17 cellular contexts compared by ENCODE assay signal in genomic region chr9:127634021-127634420, GRCh38. TPM values are rescaled to one million over a fixed set of nuclear protein-coding genes. Genes with fewer than 3 reads are reported as not detected.
A peak's percentile ranks its signal among the peaks of the same experiment; 100 is the strongest.
DNase-seq lines count a peak whose midpoint lies in the region; ATAC-seq and TF ChIP-seq lines count a peak whose summit lies in the region.
"Had no signal": no experiment of that assay in that cellular context is flagged by ENCODE, and none has a peak within 500 bp of the region (broad histone marks: within the 10 kb centered on the region; RNA-seq: fewer than 3 reads in every experiment).

No MANE protein-coding gene starts in this region.

- peak overlapping the region; percentile 41 for H3K27ac Mint-ChIP-seq in mesothelial cell of epicardium
- H3K27ac Mint-ChIP-seq: activated CD4-positive, alpha-beta memory T cell treated with anti-CD3 and anti-CD28 coated beads for 36 hours; activated T-helper 1 cell treated with anti-CD3 and anti-CD28 coated beads, Interleukin-12 subunit alpha, Interleukin-12 subunit beta, Interleukin-2, Interleukin-4 antibody, amounts not matched to agents 30 ng/mL and 10 ng/mL and 1 ng/mL, durations not matched to agents 14 hours and 24 hours and 36 hours had no signal

- DNase-seq in heart left ventricle (peak in 4 of 5 donors; percentile 48 to 73 (median 67)), cardiac septum (ENCODE audit: low spot score) (no peak), foreskin melanocyte (peak; percentile 80), mesothelial cell of epicardium (ENCODE audit: low spot score in 2 of 2, unreplicated experiment in 2 of 2) (no peak), AG08396 (ENCODE audit: low spot score) (no peak)
- DNase-seq in activated T-cell treated with anti-CD3 and anti-CD28 coated beads, Interleukin-2, amount 50 U/mL, for 1 hour, result no peak
- DNase-seq: activated CD4-positive, alpha-beta memory T cell treated with anti-CD3 and anti-CD28 coated beads for 36 hours; amniotic stem cell; COR-L47; cortex of kidney; GDM1; SHP77 treated with DMSO at 0.1 percent for 48 hours; stimulated activated CD8-positive, alpha-beta memory T cell treated with anti-CD3 and anti-CD28 coated beads, Interleukin-4, amount 100 ng/mL, for 48 hours; T1000 had no signal

- peaks cover 10% of the 10 kb centered on the region for H3K36me3 Mint-ChIP-seq in mesothelial cell of epicardium
- H3K36me3 Mint-ChIP-seq: activated CD4-positive, alpha-beta memory T cell treated with anti-CD3 and anti-CD28 coated beads for 36 hours had no signal

- no peaks in the 10 kb centered on the region for H3K36me3 ChIP-seq in heart left ventricle

- no peak overlapping the region for H3K4me3 Mint-ChIP-seq in mesothelial cell of epicardium
- H3K4me3 Mint-ChIP-seq: activated CD4-positive, alpha-beta memory T cell treated with anti-CD3 and anti-CD28 coated beads for 36 hours; activated T-helper 1 cell treated with anti-CD3 and anti-CD28 coated beads, Interleukin-12 subunit alpha, Interleukin-12 subunit beta, Interleukin-2, Interleukin-4 antibody, amounts not matched to agents 30 ng/mL and 10 ng/mL and 1 ng/mL, durations not matched to agents 14 hours and 24 hours and 36 hours had no signal

- H3K27me3 Mint-ChIP-seq in mesothelial cell of epicardium (ENCODE audit: low read depth), result no peaks in the 10 kb centered on the region
- H3K27me3 Mint-ChIP-seq: activated CD4-positive, alpha-beta memory T cell treated with anti-CD3 and anti-CD28 coated beads for 36 hours had no signal

- TF ChIP-seq CTCF in heart left ventricle (IDR thresholded peaks at IDR 0.05), result no peak
- no peak for TF ChIP-seq CTCF in mesothelial cell of epicardium (IDR thresholded peaks at IDR 0.05; ENCODE audit: unreplicated experiment)

- peak overlapping the region; percentile 35 to 77 (median 69) for H3K27ac ChIP-seq in heart left ventricle

- intact Hi-C loops in heart left ventricle (cut with DNase I), result no loop called here
- intact Hi-C loops in cardiac septum (cut with DNase I), result no loop called here

- peak; percentile 64 to 91 (median 71) for ATAC-seq in heart left ventricle
- no peak for ATAC-seq in HG02588 (IDR thresholded peaks at IDR 0.05; ENCODE audit: unreplicated experiment)
- ATAC-seq in HG03108 (IDR thresholded peaks at IDR 0.05; ENCODE audit: unreplicated experiment), result no peak

- no peak overlapping the region for H3K4me3 ChIP-seq in heart left ventricle

- no peak for TF ChIP-seq POLR2A in heart left ventricle (IDR thresholded peaks at IDR 0.05)

- H3K4me1 ChIP-seq in heart left ventricle, result peaks cover 7 to 78% (median 47%) of the 10 kb centered on the region in 12 donors

- peaks cover 40% of the 10 kb centered on the region for H3K4me1 Mint-ChIP-seq in mesothelial cell of epicardium

- H3K27me3 ChIP-seq in heart left ventricle, result no peaks in the 10 kb centered on the region

- H3K9me3 ChIP-seq in heart left ventricle, result no peaks in the 10 kb centered on the region

- WGBS in heart left ventricle, 4 donors, result 35 to 59% (median 50%) methylated on average over 7 of the region's 7 CpGs

- no peaks in the 10 kb centered on the region for H3K9me3 Mint-ChIP-seq in mesothelial cell of epicardium
- H3K9me3 Mint-ChIP-seq: activated CD4-positive, alpha-beta memory T cell treated with anti-CD3 and anti-CD28 coated beads for 36 hours; activated T-helper 1 cell treated with anti-CD3 and anti-CD28 coated beads, Interleukin-12 subunit alpha, Interleukin-12 subunit beta, Interleukin-2, Interleukin-4 antibody, amounts not matched to agents 30 ng/mL and 10 ng/mL and 1 ng/mL, durations not matched to agents 14 hours and 24 hours and 36 hours had no signal

RNA-seq across cellular contexts. Expression of gene STXBP1, which starts 21.9 kb away (rescaled TPM):
- total RNA-seq in heart left ventricle, result 100 to 1,000 TPM in 1 of 9 donors, 10 to 100 TPM in 8; 35.9 to 102 (median 50.2) TPM
- 10 to 100 TPM; 14.0 to 23.7 TPM for polyA plus RNA-seq in heart left ventricle
- total RNA-seq in cardiac septum, result 46.6 TPM
- total RNA-seq in mesothelial cell of epicardium, result 94.9 to 112 TPM (median 105 TPM) in 3 replicates

Comparison
In these comparisons a context has a peak if more than half of its experiments do, and no peak if none do; other contexts are left out.
1. DNase-seq: peak in heart left ventricle (4 of 5) and foreskin melanocyte (single experiment); none in cardiac septum (single experiment), mesothelial cell of epicardium (0 of 2), AG08396 (single experiment) and activated T-cell treated with anti-CD3 and anti-CD28 coated beads, Interleukin-2, amount 50 U/mL, for 1 hour (single experiment).
2. ATAC-seq: peak in heart left ventricle (4 of 4); none in HG02588 (single experiment) and HG03108 (single experiment).